Comparison of ENCODE assay signal across 29 cellular contexts in genomic region chr12:93753285-93753684, GRCh38.
"Had no signal": no experiment of that assay in that cellular context is flagged by ENCODE, and none has a peak within 500 bp of the region (broad histone marks: within the 10 kb centered on the region; RNA-seq: fewer than 3 reads in every experiment).

No MANE protein-coding gene starts in this region.

- H3K27me3 ChIP-seq: stomach, suprapubic skin, testis, thyroid gland, tibial artery, tibial nerve, transverse colon, upper lobe of left lung, upper lobe of right lung, uterus, vagina had no signal

- H3K9me3 ChIP-seq: suprapubic skin, testis, thoracic aorta, thyroid gland, tibial artery, transverse colon, upper lobe of right lung, uterus, vagina had no signal

- FAIRE-seq: urothelium cell line had no signal

- H3K36me3 ChIP-seq: stomach, suprapubic skin, thoracic aorta, thyroid gland, tibial artery, tibial nerve, transverse colon, upper lobe of left lung, upper lobe of right lung, uterus, vagina had no signal

- H3K4me3 ChIP-seq: stomach, suprapubic skin, testis, thoracic aorta, thyroid gland, tibial artery, tibial nerve, transverse colon, upper lobe of left lung, upper lobe of right lung, uterus, vagina had no signal

- H3K27ac Mint-ChIP-seq: stimulated activated effector memory CD8-positive, alpha-beta T cell treated with anti-CD3 and anti-CD28 coated beads, Interleukin-12 subunit alpha, Interleukin-12 subunit beta, amount 100 ng/mL, for 72 hours; stimulated activated memory B cell treated with anti-CD40 and anti-IgM and Interleukin-4, amounts not matched to agents 10 μg/mL and 1 μg/mL and 100 μg/mL, for 72 hours; stimulated activated naive B cell treated with anti-CD40 and anti-IgM and Interleukin-4, amounts not matched to agents 10 μg/mL and 1 μg/mL and 100 μg/mL, for 72 hours; stimulated activated naive CD8-positive, alpha-beta T cell treated with anti-CD3 and anti-CD28 coated beads, Interleukin-15, amount 100 ng/mL, for 72 hours; stimulated activated naive CD8-positive, alpha-beta T cell treated with anti-CD3 and anti-CD28 coated beads, Interleukin-15, Interleukin-2, amounts not matched to agents 100 ng/mL and 50 ng/mL, for 24 hours; type B pancreatic cell had no signal

- H3K27me3 Mint-ChIP-seq: stimulated activated memory B cell treated with anti-CD40 and anti-IgM and Interleukin-4, amounts not matched to agents 10 μg/mL and 1 μg/mL and 100 μg/mL, for 72 hours; stimulated activated naive B cell treated with anti-CD40 and anti-IgM and Interleukin-4, amounts not matched to agents 10 μg/mL and 1 μg/mL and 100 μg/mL, for 72 hours; stimulated activated naive CD8-positive, alpha-beta T cell treated with anti-CD3 and anti-CD28 coated beads, Interleukin-15, amount 100 ng/mL, for 72 hours; stimulated activated naive CD8-positive, alpha-beta T cell treated with anti-CD3 and anti-CD28 coated beads, Interleukin-15, Interleukin-2, amounts not matched to agents 100 ng/mL and 50 ng/mL, for 24 hours; type B pancreatic cell had no signal

- DNase-seq: stimulated activated CD4-positive, alpha-beta T cell treated with anti-CD3 and anti-CD28 coated beads, Interleukin-2, amount 100 ng/mL, for 48 hours; stimulated activated CD4-positive, alpha-beta T cell treated with anti-CD3 and anti-CD28 coated beads, Interleukin-4, amount 100 ng/mL, for 1 hour; stimulated activated CD4-positive, alpha-beta T cell treated with anti-CD3 and anti-CD28 coated beads, Interleukin-4, amount 100 ng/mL, for 24 hours; stimulated activated CD4-positive, alpha-beta T cell treated with anti-CD3 and anti-CD28 coated beads, Interleukin-4, amount 100 ng/mL, for 4 hours; stimulated activated CD8-positive, alpha-beta memory T cell treated with anti-CD3 and anti-CD28 coated beads, Interleukin-4, amount 100 ng/mL, for 48 hours; stimulated activated naive B cell treated with anti-CD40 and anti-IgM and Interleukin-4, amounts not matched to agents 10 μg/mL and 1 μg/mL and 100 μg/mL, for 72 hours; stimulated activated naive CD4-positive, alpha-beta T cell; stimulated activated naive CD4-positive, alpha-beta T cell treated with Interleukin-2 at 50 U/mL for 16 hours; stimulated activated naive CD8-positive, alpha-beta T cell treated with anti-CD3 and anti-CD28 coated beads, Interleukin-15, amount 100 ng/mL, for 72 hours; stimulated activated naive CD8-positive, alpha-beta T cell treated with anti-CD3 and anti-CD28 coated beads, Interleukin-15, Interleukin-2, amounts not matched to agents 100 U/mL and 50 U/mL, for 24 hours; stomach; substantia nigra; testis; thyroid gland; tibial artery; transverse colon; trophoblast cell; upper lobe of left lung; upper lobe of right lung; uterus had no signal

- H3K36me3 Mint-ChIP-seq: stimulated activated effector memory CD8-positive, alpha-beta T cell treated with anti-CD3 and anti-CD28 coated beads, Interleukin-12 subunit alpha, Interleukin-12 subunit beta, amount 100 ng/mL, for 72 hours had no signal

- ATAC-seq: stimulated activated effector memory CD8-positive, alpha-beta T cell treated with anti-CD3 and anti-CD28 coated beads, Interleukin-12 subunit alpha, Interleukin-12 subunit beta, amount 100 ng/mL, for 72 hours; stimulated activated memory B cell treated with anti-CD40 and anti-IgM and Interleukin-4, amounts not matched to agents 10 μg/mL and 1 μg/mL and 100 μg/mL, for 72 hours; stimulated activated naive B cell treated with anti-CD40 and anti-IgM and Interleukin-4, amounts not matched to agents 10 μg/mL and 1 μg/mL and 100 μg/mL, for 72 hours; stimulated activated naive CD8-positive, alpha-beta T cell treated with anti-CD3 and anti-CD28 coated beads, Interleukin-15, amount 100 ng/mL, for 72 hours; stimulated activated naive CD8-positive, alpha-beta T cell treated with anti-CD3 and anti-CD28 coated beads, Interleukin-15, Interleukin-2, amounts not matched to agents 100 U/mL and 50 U/mL, for 24 hours; upper lobe of right lung had no signal

- H3K4me3 Mint-ChIP-seq: stimulated activated effector memory CD8-positive, alpha-beta T cell treated with anti-CD3 and anti-CD28 coated beads, Interleukin-12 subunit alpha, Interleukin-12 subunit beta, amount 100 ng/mL, for 72 hours; stimulated activated memory B cell treated with anti-CD40 and anti-IgM and Interleukin-4, amounts not matched to agents 10 μg/mL and 1 μg/mL and 100 μg/mL, for 72 hours; stimulated activated naive B cell treated with anti-CD40 and anti-IgM and Interleukin-4, amounts not matched to agents 10 μg/mL and 1 μg/mL and 100 μg/mL, for 72 hours; stimulated activated naive CD8-positive, alpha-beta T cell treated with anti-CD3 and anti-CD28 coated beads, Interleukin-15, amount 100 ng/mL, for 72 hours; stimulated activated naive CD8-positive, alpha-beta T cell treated with anti-CD3 and anti-CD28 coated beads, Interleukin-15, Interleukin-2, amounts not matched to agents 100 ng/mL and 50 ng/mL, for 24 hours; type B pancreatic cell had no signal

- H3K4me1 ChIP-seq: testis, tibial artery, uterus had no signal

- H3K4me1 Mint-ChIP-seq: stimulated activated memory B cell treated with anti-CD40 and anti-IgM and Interleukin-4, amounts not matched to agents 10 μg/mL and 1 μg/mL and 100 μg/mL, for 72 hours had no signal

- H3K27ac ChIP-seq: suprapubic skin, testis, thoracic aorta, thyroid gland, tibial artery, tibial nerve, transverse colon, upper lobe of right lung, uterus, vagina had no signal
